In genomic region chr3:194312743-194313281, GRCh38 we compare ENCODE assay signal across 9 cellular contexts. TPM values are rescaled to one million over a fixed set of nuclear protein-coding genes. Genes with fewer than 3 reads are reported as not detected.
A peak's percentile ranks its signal among the peaks of the same experiment; 100 is the strongest.
DNase-seq lines count a peak whose midpoint lies in the region; ATAC-seq, FAIRE-seq and TF ChIP-seq lines count a peak whose summit lies in the region.
"Had no signal": no experiment of that assay in that cellular context is flagged by ENCODE, and none has a peak within 500 bp of the region (broad histone marks: within the 10 kb centered on the region; RNA-seq: fewer than 3 reads in every experiment).

No MANE protein-coding gene starts in this region.

- peak overlapping the region; percentile 78 to 88 for H3K27ac ChIP-seq in A549

- peak; percentile 19 to 20; a peak in 5 of 6 replicates for ATAC-seq in A549
- ATAC-seq in mucosa of descending colon, result peak; percentile 3
- no peak for ATAC-seq in HG02610 (IDR thresholded peaks at IDR 0.05; ENCODE audit: unreplicated experiment)
- ATAC-seq in GM18519 (IDR thresholded peaks at IDR 0.05; ENCODE audit: low FRiP score, unreplicated experiment), result no peak
- ATAC-seq in GM21367 (IDR thresholded peaks at IDR 0.05; ENCODE audit: unreplicated experiment), result no peak
- ATAC-seq: activated T-cell treated with anti-CD3 and anti-CD28 coated beads, Interleukin-2, amount 50 U/mL, for 72 hours had no signal

- TF ChIP-seq CTCF in A549 (IDR thresholded peaks at IDR 0.05) (no peak), mucosa of descending colon (IDR thresholded peaks at IDR 0.05) (no peak)

- H3K36me3 ChIP-seq in mucosa of descending colon (ENCODE audit: low read depth), result no peaks in the 10 kb centered on the region

- H3K9me3 ChIP-seq in A549, result no peaks in the 10 kb centered on the region
- H3K9me3 ChIP-seq in mucosa of descending colon, result no peaks in the 10 kb centered on the region

- H3K4me3 ChIP-seq in A549 (no peak overlapping the region), mucosa of descending colon (no peak overlapping the region)

- 26% methylated on average over 16 of the region's 16 CpGs for WGBS in A549 (ENCODE audit: missing lambda C conversion rate)

- peak overlapping the region; percentile 65 for H3K4me2 ChIP-seq in A549

- TF ChIP-seq RAD21 in A549 (conservative IDR thresholded peaks at IDR 0.05 in 1 of 2, IDR thresholded peaks at IDR 0.05 in 1 of 2), result 0 out of 5 replicates have a peak, but pooled peaks of 1 of the 2 experiments have one; percentile 10

- TF ChIP-seq EP300 in A549 (IDR thresholded peaks at IDR 0.05), result no peak

- no peak for TF ChIP-seq POLR2A in A549 (IDR thresholded peaks at IDR 0.05; ENCODE audit: low read length)

- intact Hi-C loops in mucosa of descending colon (cut with DNase I, micrococcal nuclease), result loop anchor here in 1 of 2 donors (10.0 kb wide), 1 partner anchor 528 kb away; no protein-coding TSS in a partner anchor

- no peak for FAIRE-seq in A549 (lab: Jason Lieb, UNC)

- CTCF ChIA-PET in A549 (lab: Yijun Ruan, JAX) (interaction anchor here (0.6 to 8.9 kb wide), 5 partner anchors 174 to 1223 kb away, joined by 3 to 213 read pairs (median 3); no protein-coding TSS in a partner anchor), HEK293T (lab: Yijun Ruan, JAX) (no interaction called here)

- peaks cover 55% of the 10 kb centered on the region for H3K4me1 ChIP-seq in A549
- peaks cover 6% of the 10 kb centered on the region for H3K4me1 ChIP-seq in mucosa of descending colon (ENCODE audit: low read depth)

- POLR2A ChIA-PET in A549 (lab: Yijun Ruan, JAX) (interaction anchor here (0.7 to 2.0 kb wide), 3 partner anchors 10 to 177 kb away, joined by 3 to 11 read pairs (median 7); partner anchors contain the start of gene HES1), HEK293T (lab: Yijun Ruan, JAX) (interaction anchor here (1.1 to 3.0 kb wide), 5 partner anchors 113 to 532 kb away, joined by 3 to 14 read pairs (median 10); partner anchors contain the start of gene HES1)

- DNase-seq in A549 (ENCODE audit: low read depth in 1 of 2, low spot score in 1 of 2), result peak in 1 of 2 experiments; percentile 71
- no peak for DNase-seq in HEK293T (ENCODE audit: extremely low spot score)
- DNase-seq in cerebellar cortex (ENCODE audit: low spot score), result peak; percentile 16
- peak in 2 of 3 donors; percentile 50 to 53 for DNase-seq in mucosa of descending colon
- no peak for DNase-seq in activated CD4-positive, alpha-beta T cell treated with anti-CD3 and anti-CD28 coated beads, Interleukin-2, amount 50 U/mL, for 4 hours
- DNase-seq: activated T-cell treated with anti-CD3 and anti-CD28 coated beads, Interleukin-2, amount 50 U/mL, for 72 hours had no signal

TF ChIP-seq in A549, 52 proteins besides CTCF, POLR2A, EP300 and RAD21 (continues in another document):
- peak; percentile 84 for TF ChIP-seq MAX (IDR thresholded peaks at IDR 0.05)
- TF ChIP-seq CBX8 (IDR thresholded peaks at IDR 0.05), result no peak
- 0 out of 5 replicates have a peak, but pooled peaks of 1 of the 2 experiments have one; percentile 4 for TF ChIP-seq JUN (IDR thresholded peaks at IDR 0.05)
- peak; percentile 38; the same call in 1 of the 2 replicates for TF ChIP-seq HOXB5 (CRISPR knock-in tag; IDR thresholded peaks at IDR 0.05)
- TF ChIP-seq E2F6 (IDR thresholded peaks at IDR 0.05; ENCODE audit: borderline replicate concordance, low read depth), result peak; percentile 74; the same call in 1 of the 2 replicates
- TF ChIP-seq FOSL2 (IDR thresholded peaks at IDR 0.05), result no peak
- TF ChIP-seq FOSL2 (CRISPR knock-in tag; IDR thresholded peaks at IDR 0.05), result peak; percentile 21; the same call in 1 of the 2 replicates

TF ChIP-seq in HEK293T, 16 proteins besides CTCF, POLR2A, EP300 and RAD21:
- TF ChIP-seq L3MBTL2 (conservative IDR thresholded peaks at IDR 0.05) (0 out of 2 replicates have a peak, but pooled peaks have one; percentile 16), FOXK2 (IDR thresholded peaks at IDR 0.05) (no peak)
TF ChIP-seq in HEK293T: peak in this region for 1.

RNA-seq across cellular contexts. Expression of gene CPN2, which starts 38.3 kb away (rescaled TPM):
- not detected in 2 replicates for polyA plus RNA-seq in A549 (2011; rRNA removed)
- 0.03 TPM in 1 of 2 replicates, not detected in the other for polyA plus RNA-seq in A549 (2012; cell fraction: cytosol; rRNA removed)
- not detected in 2 replicates for polyA plus RNA-seq in A549 (2012; cell fraction: nucleus; rRNA removed)
- not detected in 3 replicates for polyA plus RNA-seq in A549 (2017; fragmentation: RNase III; extraction: RNeasy Plus Mini Kit Qiagen cat#74134 plus additional on column Dnase treatment)
- not detected in 2 replicates for polyA minus RNA-seq in A549 (2011; rRNA and poly(A)+ RNA removed)
- total RNA-seq in mucosa of descending colon, result under 1 TPM in 1 of 3 donors, not detected in 2; 0.14 TPM
- total RNA-seq: activated T-cell treated with anti-CD3 and anti-CD28 coated beads, Interleukin-2, amount 50 U/mL, for 72 hours had no signal

RNA-seq across cellular contexts. Expression of gene LRRC15, which starts 56.7 kb away (rescaled TPM):
- polyA plus RNA-seq in A549 (2011; rRNA removed) (0.05 TPM in 2 replicates), A549 (2017; fragmentation: RNase III; extraction: RNeasy Plus Mini Kit Qiagen cat#74134 plus additional on column Dnase treatment) (0.08 to 0.14 TPM (median 0.13 TPM) in 3 replicates)
- polyA plus RNA-seq in A549 (2012; cell fraction: cytosol; rRNA removed), result 0.03 and 0.06 TPM in 2 replicates
- polyA plus RNA-seq in A549 (2012; cell fraction: nucleus; rRNA removed), result 0.05 and 0.10 TPM in 2 replicates
- polyA minus RNA-seq in A549 (2011; rRNA and poly(A)+ RNA removed), result not detected in 2 replicates
- 1 to 10 TPM in 1 of 3 donors, under 1 TPM in 2; 0.22 to 1.8 (median 0.29) TPM for total RNA-seq in mucosa of descending colon
- total RNA-seq: activated T-cell treated with anti-CD3 and anti-CD28 coated beads, Interleukin-2, amount 50 U/mL, for 72 hours had no signal

Comparison
In these comparisons a context has a peak if more than half of its experiments do, and no peak if none do; other contexts are left out.
1. ATAC-seq: peak in A549 (2 of 2) and mucosa of descending colon (single experiment); none in HG02610 (single experiment), GM18519 (single experiment) and GM21367 (single experiment).
2. DNase-seq: peak in cerebellar cortex (single experiment) and mucosa of descending colon (2 of 3); none in HEK293T (single experiment) and activated CD4-positive, alpha-beta T cell treated with anti-CD3 and anti-CD28 coated beads, Interleukin-2, amount 50 U/mL, for 4 hours (0 of 2).